In genomic region chr3:11950576-11950975, GRCh38 we compare ENCODE assay signal across 21 cellular contexts. TPM values are rescaled to one million over a fixed set of nuclear protein-coding genes. Genes with fewer than 3 reads are reported as not detected.
DNase-seq lines count a peak whose midpoint lies in the region; ATAC-seq, FAIRE-seq and TF ChIP-seq lines count a peak whose summit lies in the region.
"Had no signal": no experiment of that assay in that cellular context is flagged by ENCODE, and none has a peak within 500 bp of the region (broad histone marks: within the 10 kb centered on the region; RNA-seq: fewer than 3 reads in every experiment).

No MANE protein-coding gene starts in this region.

- CTCF ChIA-PET in RWPE1 (lab: Yijun Ruan, JAX): interaction anchor here (0.6 kb wide), 1 partner anchor 299 kb away, joined by 4 read pairs; no protein-coding TSS in a partner anchor

- POLR2A ChIA-PET in RWPE1 (lab: Yijun Ruan, JAX; ENCODE audit: low non-redundant PET): no interaction called here

- FAIRE-seq in pancreas (lab: Jason Lieb, UNC): peak; percentile 29
- FAIRE-seq: A549, D721Med, GM12878, GM18507, HepG2, HTR-8/SVneo had no signal

- H3K9me3 ChIP-seq in pancreas: no peaks in the 10 kb centered on the region
- H3K9me3 ChIP-seq: A549, BE2C had no signal

- H3K4me1 ChIP-seq in pancreas: no peaks in the 10 kb centered on the region
- H3K4me1 ChIP-seq: A549 had no signal

- no peak for ATAC-seq in pancreas
- ATAC-seq: A549, GM12878, HepG2 had no signal

- H3K4me3 ChIP-seq in pancreas: no peak overlapping the region
- H3K4me3 ChIP-seq: A549, GM12878 had no signal

- H3K27me3 ChIP-seq in pancreas: no peaks in the 10 kb centered on the region
- H3K27me3 ChIP-seq: BE2C had no signal

- intact Hi-C loops in pancreas (cut with DNase I): no loop called here

- H3K27ac ChIP-seq in epithelial cell of prostate (no peak overlapping the region), pancreas (no peak overlapping the region), RWPE1 (no peak overlapping the region)
- H3K27ac ChIP-seq: A549, C4-2B had no signal

- TF ChIP-seq CTCF in pancreas (IDR thresholded peaks at IDR 0.05): no peak
- no peak for TF ChIP-seq CTCF in RWPE1 (conservative IDR thresholded peaks at IDR 0.05; ENCODE audit: low read depth)

- 52 to 53% methylated on average over 2 of the region's 2 CpGs for WGBS in pancreas, 2 donors

- DNase-seq in NCI-H748 (lab: John Stamatoyannopoulos, UW; ENCODE audit: unreplicated experiment) (peak; percentile 24), NCI-H748 treated with DMSO at 0.1 percent for 48 hours (lab: John Stamatoyannopoulos, UW) (no peak), SW480 (ENCODE audit: low spot score) (peak; percentile 58), epithelial cell of prostate (ENCODE audit: low read depth, low spot score) (peak; percentile 29), pancreas (no peak), RWPE1 (ENCODE audit: low spot score) (no peak), NOMO-1 treated with DMSO at 0.1 percent for 48 hours (lab: John Stamatoyannopoulos, UW; ENCODE audit: unreplicated experiment) (no peak)
- no peak for DNase-seq in effector CD4-positive, alpha-beta T cell
- DNase-seq: BE2C; CD4-positive, alpha-beta memory T cell; DMS79; HCEC 1CT; HFFc6 had no signal

- H3K36me3 ChIP-seq in pancreas: no peaks in the 10 kb centered on the region
- H3K36me3 ChIP-seq: BE2C had no signal

RNA-seq across cellular contexts. Expression of gene SYN2, which starts 53.6 kb away (rescaled TPM):
- total RNA-seq in pancreas: 1 to 10 TPM in 1 of 6 donors, under 1 TPM in 5; 0.20 to 1.1 (median 0.58) TPM
- under 1 TPM; 0.38 to 0.73 TPM for polyA plus RNA-seq in pancreas
- total RNA-seq: CD4-positive, alpha-beta memory T cell; G401; GM12878; HepG2 had no signal
- polyA plus RNA-seq: HepG2 had no signal

Comparison
In these comparisons a context has a peak if more than half of its experiments do, and no peak if none do; other contexts are left out.
1. DNase-seq: peak in NCI-H748 (single experiment), SW480 (single experiment) and epithelial cell of prostate (single experiment); none in NCI-H748 treated with DMSO at 0.1 percent for 48 hours (single experiment), pancreas (0 of 6), effector CD4-positive, alpha-beta T cell (single experiment), RWPE1 (single experiment) and NOMO-1 treated with DMSO at 0.1 percent for 48 hours (single experiment).